Comparison of ENCODE assay signal across 20 cellular contexts in the genomic region with DNA sequence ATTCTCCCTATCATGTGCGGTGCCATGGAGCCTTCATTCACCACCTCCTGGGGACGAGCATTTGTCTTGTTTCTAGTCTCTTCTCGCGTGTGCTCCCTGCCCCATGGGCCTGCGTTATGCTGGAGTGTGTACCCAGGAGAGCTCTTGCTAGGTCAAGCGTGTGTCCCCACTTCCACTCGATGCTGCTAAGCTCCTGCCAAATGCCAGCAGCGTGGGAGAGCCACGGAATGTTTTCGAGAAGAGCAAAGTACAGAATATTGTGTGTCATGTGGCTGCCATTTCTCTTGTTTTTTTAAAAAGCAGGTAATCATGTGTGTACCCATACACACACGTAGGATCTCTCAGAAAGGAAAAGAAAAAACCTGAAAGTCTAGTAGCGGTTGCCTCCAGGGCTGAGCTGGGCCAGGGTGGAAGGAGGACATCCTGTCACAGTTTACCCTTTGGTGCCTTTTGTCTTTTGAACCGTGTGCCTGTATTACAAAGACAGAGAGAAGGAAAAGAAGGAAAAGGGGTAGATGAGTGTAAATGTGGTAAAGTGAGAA. TPM values are rescaled to one million over a fixed set of nuclear protein-coding genes. Genes with fewer than 3 reads are reported as not detected.
DNase-seq lines count a peak whose midpoint lies in the region; FAIRE-seq and TF ChIP-seq lines count a peak whose summit lies in the region.
"Had no signal": no experiment of that assay in that cellular context is flagged by ENCODE, and none has a peak within 500 bp of the region (broad histone marks: within the 10 kb centered on the region; RNA-seq: fewer than 3 reads in every experiment).

No MANE protein-coding gene starts in this region.

- H3K27me3 Mint-ChIP-seq in neural progenitor cell (ENCODE audit: insufficient read depth, low read depth) (peaks cover 2% of the 10 kb centered on the region), immature natural killer cell (ENCODE audit: low read depth in 3 of 3) (peaks cover 0 to 7% (median 2%) of the 10 kb centered on the region in 3 donors)
- H3K27me3 Mint-ChIP-seq: activated CD4-positive, alpha-beta T cell treated with anti-CD3 and anti-CD28 coated beads, Interleukin-2, amount 10 ng/mL, durations not matched to agents 7 days and 5 days; stimulated activated naive CD8-positive, alpha-beta T cell treated with anti-CD3 and anti-CD28 coated beads, Interleukin-15, Interleukin-2, amounts not matched to agents 100 ng/mL and 50 ng/mL, for 24 hours had no signal

- peaks cover 75% of the 10 kb centered on the region for H3K79me2 ChIP-seq in neural progenitor cell (ENCODE audit: low read depth)

- H3K36me3 Mint-ChIP-seq in neural progenitor cell (peaks cover 6% of the 10 kb centered on the region), immature natural killer cell (no peaks in the 10 kb centered on the region)

- H3K9me3 ChIP-seq in HEK293 (ENCODE audit: control insufficient read depth, insufficient read depth, low read depth, low read length), result peaks cover under 1% of the 10 kb centered on the region
- H3K9me3 ChIP-seq in neural progenitor cell (ENCODE audit: low read depth), result no peaks in the 10 kb centered on the region

- H3K27me3 ChIP-seq in neural progenitor cell, result no peaks in the 10 kb centered on the region

- H3F3A ChIP-seq in neural progenitor cell (ENCODE audit: low read depth), result no peaks in the 10 kb centered on the region

- peaks cover 24% of the 10 kb centered on the region for H3K4me1 Mint-ChIP-seq in neural progenitor cell
- peaks cover 37 to 45% of the 10 kb centered on the region in 2 donors for H3K4me1 Mint-ChIP-seq in immature natural killer cell

- peaks cover 4 to 6% of the 10 kb centered on the region in 2 experiments; a peak in 2 of 3 replicates for H3K36me3 ChIP-seq in HEK293 (ENCODE audit: control insufficient read depth in 2 of 2, insufficient read depth in 1 of 2, low read length in 2 of 2)
- peaks cover under 1% of the 10 kb centered on the region for H3K36me3 ChIP-seq in neural progenitor cell

- peak overlapping the region; percentile 97 for H3K27ac ChIP-seq in 22Rv1
- peak overlapping the region; percentile 30; the same call in 1 of the 2 replicates for H3K27ac ChIP-seq in HEK293 (ENCODE audit: extremely low read depth, low read depth, low read length)
- H3K27ac ChIP-seq in neural progenitor cell, result no peak overlapping the region

- H3K4me3 ChIP-seq in HEK293 (ENCODE audit: low read depth, low read length) (no peak overlapping the region), epithelial cell of esophagus (ENCODE audit: low read length) (no peak overlapping the region), neural progenitor cell (no peak overlapping the region)
- H3K4me3 ChIP-seq: lung had no signal

- no peak for TF ChIP-seq CTCF in 22Rv1 (IDR thresholded peaks at IDR 0.05)
- TF ChIP-seq CTCF in HEK293 (tag by site-specific recombination; IDR thresholded peaks at IDR 0.05), result no peak
- no peak for TF ChIP-seq CTCF in epithelial cell of esophagus (IDR thresholded peaks at IDR 0.05; ENCODE audit: insufficient read depth, low read depth, low read length, missing control alignments)
- no peak for TF ChIP-seq CTCF in neural progenitor cell (IDR thresholded peaks at IDR 0.05)

- H3K27ac Mint-ChIP-seq in neural progenitor cell (peak overlapping the region; percentile 22), immature natural killer cell (peak overlapping the region in 1 of 6 donors; percentile 45)
- H3K27ac Mint-ChIP-seq: activated CD4-positive, alpha-beta T cell treated with anti-CD3 and anti-CD28 coated beads, Interleukin-2, amount 10 ng/mL, durations not matched to agents 7 days and 5 days; stimulated activated naive CD8-positive, alpha-beta T cell treated with anti-CD3 and anti-CD28 coated beads, Interleukin-15, Interleukin-2, amounts not matched to agents 100 ng/mL and 50 ng/mL, for 24 hours had no signal

- peak; percentile 65 for DNase-seq in epithelial cell of esophagus (ENCODE audit: low read depth)
- DNase-seq in neural progenitor cell (ENCODE audit: low spot score), result no peak
- DNase-seq in GM19239 (ENCODE audit: insufficient read length, low spot score), result no peak
- no peak for DNase-seq in NCI-H748 treated with DMSO at 0.1 percent for 48 hours (lab: John Stamatoyannopoulos, UW)
- DNase-seq in NAMALWA (ENCODE audit: low spot score), result no peak
- DNase-seq in immature natural killer cell, result no peak
- DNase-seq: activated CD4-positive, alpha-beta T cell treated with anti-CD3 and anti-CD28 coated beads, Interleukin-2, amount 10 ng/mL, durations not matched to agents 7 days and 5 days; activated CD8-positive, alpha-beta memory T cell treated with anti-CD3 and anti-CD28 coated beads, Interleukin-2, amount 50 U/mL, for 48 hours; activated effector memory CD4-positive, alpha-beta T cell treated with Interleukin-2 at 50 U/mL for 16 hours; DMS79; MV-4-11; NCI-H187 treated with DMSO at 0.1 percent for 48 hours; NCI-H446; stimulated activated CD4-positive, alpha-beta T cell treated with anti-CD3 and anti-CD28 coated beads, Interleukin-1b, Interleukin-23, amount 100 ng/mL, for 48 hours had no signal

- no peak overlapping the region for H2AFZ ChIP-seq in neural progenitor cell (replicated peaks)

- H3K9me3 Mint-ChIP-seq in neural progenitor cell, result no peaks in the 10 kb centered on the region
- H3K9me3 Mint-ChIP-seq in immature natural killer cell, result no peaks in the 10 kb centered on the region
- H3K9me3 Mint-ChIP-seq: activated CD4-positive, alpha-beta T cell treated with anti-CD3 and anti-CD28 coated beads, Interleukin-2, amount 10 ng/mL, durations not matched to agents 7 days and 5 days; stimulated activated naive CD8-positive, alpha-beta T cell treated with anti-CD3 and anti-CD28 coated beads, Interleukin-15, Interleukin-2, amounts not matched to agents 100 ng/mL and 50 ng/mL, for 24 hours had no signal

- H3K4me1 ChIP-seq in HEK293 (ENCODE audit: control insufficient read depth, insufficient read depth, low read length) (peaks cover 20% of the 10 kb centered on the region), neural progenitor cell (peaks cover 11% of the 10 kb centered on the region)

- no peak for FAIRE-seq in GM19239 (lab: Jason Lieb, UNC)

- no peak overlapping the region for H3K9ac ChIP-seq in neural progenitor cell

- POLR2A ChIA-PET in HEK293 (lab: Yijun Ruan, JAX), result interaction anchor here (0.8 kb wide), 1 partner anchor 21 kb away, joined by 3 read pairs; no protein-coding TSS in a partner anchor

- CTCF ChIA-PET in HEK293 (lab: Yijun Ruan, JAX), result interaction anchor here (0.6 to 2.1 kb wide), 8 partner anchors 14 to 192 kb away, joined by 3 to 6 read pairs (median 4); no protein-coding TSS in a partner anchor

- no peak overlapping the region for H3K4me2 ChIP-seq in neural progenitor cell

- H4K20me1 ChIP-seq in neural progenitor cell (ENCODE audit: low read depth), result peaks cover 92% of the 10 kb centered on the region

- H3K4me3 Mint-ChIP-seq in neural progenitor cell (no peak overlapping the region), immature natural killer cell (no peak overlapping the region)
- H3K4me3 Mint-ChIP-seq: activated CD4-positive, alpha-beta T cell treated with anti-CD3 and anti-CD28 coated beads, Interleukin-2, amount 10 ng/mL, durations not matched to agents 7 days and 5 days; stimulated activated naive CD8-positive, alpha-beta T cell treated with anti-CD3 and anti-CD28 coated beads, Interleukin-15, Interleukin-2, amounts not matched to agents 100 ng/mL and 50 ng/mL, for 24 hours had no signal

TF ChIP-seq in HEK293, 187 proteins besides CTCF, POLR2A, EP300 and RAD21:
- TF ChIP-seq ZNF366 (tag by site-specific recombination; conservative IDR thresholded peaks at IDR 0.05) (peak; percentile 12; the same call in 1 of the 2 replicates), ZNF664 (tag by site-specific recombination; IDR thresholded peaks at IDR 0.05) (no peak)

RNA-seq across cellular contexts. Expression of a gene that starts 28.6 kb away (rescaled TPM):
- 9.7 and 34.3 TPM in 2 replicates for total RNA-seq in neural progenitor cell (ENCODE audit: low replicate concordance)
- polyA plus RNA-seq in immature natural killer cell, result 1 to 10 TPM in 2 of 3 donors, under 1 TPM in 1; 0.68 to 2.1 (median 1.5) TPM

RNA-seq across cellular contexts. Expression of a gene that starts 42.6 kb away (rescaled TPM):
- total RNA-seq in neural progenitor cell (ENCODE audit: low replicate concordance), result 1.0 and 1.9 TPM in 2 replicates
- not detected for polyA plus RNA-seq in immature natural killer cell
- total RNA-seq: activated CD4-positive, alpha-beta T cell treated with anti-CD3 and anti-CD28 coated beads, Interleukin-2, amount 10 ng/mL, durations not matched to agents 7 days and 5 days; osteocyte had no signal

RNA-seq across cellular contexts. Expression of a gene that starts 49.9 kb away (rescaled TPM):
- total RNA-seq in neural progenitor cell (ENCODE audit: low replicate concordance), result not detected in 2 replicates
- not detected for polyA plus RNA-seq in immature natural killer cell
- total RNA-seq: activated CD4-positive, alpha-beta T cell treated with anti-CD3 and anti-CD28 coated beads, Interleukin-2, amount 10 ng/mL, durations not matched to agents 7 days and 5 days; lung; osteocyte; urinary bladder had no signal
- polyA plus RNA-seq: urinary bladder had no signal
